Comparison of ENCODE assay signal across 19 cellular contexts in the genomic region with DNA sequence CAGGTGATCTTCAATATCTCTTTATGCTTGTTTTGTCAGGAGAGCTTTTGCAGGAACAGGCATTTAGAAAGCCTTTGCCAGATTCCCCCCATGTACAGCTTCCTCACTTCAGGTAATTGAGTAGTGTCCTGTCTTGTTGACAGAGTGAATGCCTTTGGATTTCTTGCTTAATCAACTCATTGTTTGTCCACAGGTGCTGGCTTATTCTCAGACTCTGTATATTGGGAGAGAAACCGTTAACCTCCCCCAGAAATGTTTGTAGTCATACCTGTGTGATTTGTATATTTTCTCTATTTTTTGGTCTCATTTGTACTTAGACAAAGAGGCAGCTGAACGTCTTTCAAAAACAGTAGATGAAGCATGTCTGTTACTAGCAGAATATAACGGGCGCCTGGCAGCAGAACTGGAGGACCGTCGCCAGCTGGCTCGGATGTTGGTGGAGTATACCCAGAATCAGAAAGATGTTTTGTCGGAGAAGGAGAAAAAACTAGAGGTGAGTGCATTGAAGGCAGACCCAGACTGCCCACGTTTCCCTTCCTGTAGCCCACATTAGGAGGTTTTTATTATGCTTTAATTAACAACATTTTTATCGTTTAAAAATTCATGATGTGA. TPM values are rescaled to one million over a fixed set of nuclear protein-coding genes. Genes with fewer than 3 reads are reported as not detected.
DNase-seq lines count a peak whose midpoint lies in the region; ATAC-seq and TF ChIP-seq lines count a peak whose summit lies in the region.
"Had no signal": no experiment of that assay in that cellular context is flagged by ENCODE, and none has a peak within 500 bp of the region (broad histone marks: within the 10 kb centered on the region; RNA-seq: fewer than 3 reads in every experiment).

No MANE protein-coding gene starts in this region.

- peak overlapping the region; percentile 62 for H3K27ac Mint-ChIP-seq in stimulated activated memory B cell treated with anti-CD40 and anti-IgM and Interleukin-4, amounts not matched to agents 10 μg/mL and 1 μg/mL and 100 μg/mL, for 72 hours
- H3K27ac Mint-ChIP-seq: activated naive CD4-positive, alpha-beta T cell treated with anti-CD3 and anti-CD28 coated beads, Interleukin-2, amount 10 ng/mL, durations not matched to agents 7 days and 5 days; activated T-cell treated with anti-CD3 and anti-CD28 coated beads, Interleukin-2, amount 50 U/mL, for 72 hours; CD4-positive, alpha-beta T cell; natural killer cell; T-helper 1 cell treated with Interleukin-12 subunit alpha and Interleukin-12 subunit beta and Interleukin-4 antibody, amounts not matched to agents 30 μg/mL and 1 μg/mL, for 36 hours had no signal

- no peaks in the 10 kb centered on the region for H3K27me3 Mint-ChIP-seq in stimulated activated memory B cell treated with anti-CD40 and anti-IgM and Interleukin-4, amounts not matched to agents 10 μg/mL and 1 μg/mL and 100 μg/mL, for 72 hours
- H3K27me3 Mint-ChIP-seq: activated naive CD4-positive, alpha-beta T cell treated with anti-CD3 and anti-CD28 coated beads, Interleukin-2, amount 10 ng/mL, durations not matched to agents 7 days and 5 days; CD4-positive, alpha-beta T cell had no signal

- DNase-seq in NCI-H2029 treated with DMSO at 0.1 percent for 48 hours (lab: John Stamatoyannopoulos, UW): peak; percentile 46
- no peak for DNase-seq in NCI-H2029 (lab: John Stamatoyannopoulos, UW)
- peak in 7 of 10 donors; percentile 20 to 67 (median 53) for DNase-seq in dorsolateral prefrontal cortex
- peak; percentile 35 for DNase-seq in inferior parietal cortex (ENCODE audit: extremely low spot score)
- DNase-seq in stimulated activated CD4-positive, alpha-beta T cell treated with anti-CD3 and anti-CD28 coated beads, Interleukin-1b, Interleukin-23, amount 100 ng/mL, for 48 hours: no peak
- DNase-seq in T-helper 9 cell: no peak
- DNase-seq: activated CD4-positive, alpha-beta T cell treated with anti-CD3 and anti-CD28 coated beads for 48 hours; activated naive CD4-positive, alpha-beta T cell treated with anti-CD3 and anti-CD28 coated beads, Interleukin-2, amount 10 ng/mL, durations not matched to agents 7 days and 5 days; activated T-cell treated with anti-CD3 and anti-CD28 coated beads, Interleukin-2, amount 50 U/mL, for 72 hours; CD4-positive, alpha-beta T cell; natural killer cell; NCI-H526 treated with DMSO at 0.1 percent for 48 hours; Peyer's patch; stimulated activated CD8-positive, alpha-beta memory T cell treated with anti-CD3 and anti-CD28 coated beads, Interleukin-4, amount 100 ng/mL, for 48 hours; upper lobe of right lung had no signal

- peak overlapping the region in 2 of 59 donors; percentile 8 to 20 for H3K27ac ChIP-seq in dorsolateral prefrontal cortex
- H3K27ac ChIP-seq: 22Rv1, Peyer's patch, upper lobe of right lung had no signal

- no peaks in the 10 kb centered on the region for H3K9me3 Mint-ChIP-seq in stimulated activated memory B cell treated with anti-CD40 and anti-IgM and Interleukin-4, amounts not matched to agents 10 μg/mL and 1 μg/mL and 100 μg/mL, for 72 hours
- H3K9me3 Mint-ChIP-seq: activated naive CD4-positive, alpha-beta T cell treated with anti-CD3 and anti-CD28 coated beads, Interleukin-2, amount 10 ng/mL, durations not matched to agents 7 days and 5 days; activated T-cell treated with anti-CD3 and anti-CD28 coated beads, Interleukin-2, amount 50 U/mL, for 72 hours; CD4-positive, alpha-beta T cell; natural killer cell; T-helper 1 cell treated with Interleukin-12 subunit alpha and Interleukin-12 subunit beta and Interleukin-4 antibody, amounts not matched to agents 30 μg/mL and 1 μg/mL, for 36 hours had no signal

- no peak for TF ChIP-seq CTCF in dorsolateral prefrontal cortex (IDR thresholded peaks at IDR 0.05 in 54 of 56, conservative IDR thresholded peaks at IDR 0.05 in 2 of 56; ENCODE audit: low read depth in 1 of 56, partially characterized antibody in 56 of 56)

- no peaks in the 10 kb centered on the region for H3K27me3 ChIP-seq in dorsolateral prefrontal cortex
- H3K27me3 ChIP-seq: Peyer's patch, upper lobe of right lung had no signal

- H3K4me3 Mint-ChIP-seq in stimulated activated memory B cell treated with anti-CD40 and anti-IgM and Interleukin-4, amounts not matched to agents 10 μg/mL and 1 μg/mL and 100 μg/mL, for 72 hours: peak overlapping the region; percentile 58
- H3K4me3 Mint-ChIP-seq: activated naive CD4-positive, alpha-beta T cell treated with anti-CD3 and anti-CD28 coated beads, Interleukin-2, amount 10 ng/mL, durations not matched to agents 7 days and 5 days; activated T-cell treated with anti-CD3 and anti-CD28 coated beads, Interleukin-2, amount 50 U/mL, for 72 hours; CD4-positive, alpha-beta T cell; natural killer cell; T-helper 1 cell treated with Interleukin-12 subunit alpha and Interleukin-12 subunit beta and Interleukin-4 antibody, amounts not matched to agents 30 μg/mL and 1 μg/mL, for 36 hours had no signal

- no peak for ATAC-seq in stimulated activated memory B cell treated with anti-CD40 and anti-IgM and Interleukin-4, amounts not matched to agents 10 μg/mL and 1 μg/mL and 100 μg/mL, for 72 hours
- no peak for ATAC-seq in HG02981 (IDR thresholded peaks at IDR 0.05; ENCODE audit: unreplicated experiment)
- ATAC-seq: activated T-cell treated with anti-CD3 and anti-CD28 coated beads, Interleukin-2, amount 50 U/mL, for 72 hours; natural killer cell; upper lobe of right lung had no signal

- H3K4me3 ChIP-seq in dorsolateral prefrontal cortex: no peak overlapping the region
- H3K4me3 ChIP-seq: Peyer's patch, upper lobe of right lung had no signal

- intact Hi-C loops in dorsolateral prefrontal cortex (cut with DNase I): no loop called here

- peaks cover 44% of the 10 kb centered on the region for H3K36me3 Mint-ChIP-seq in stimulated activated memory B cell treated with anti-CD40 and anti-IgM and Interleukin-4, amounts not matched to agents 10 μg/mL and 1 μg/mL and 100 μg/mL, for 72 hours

- peaks cover 7% of the 10 kb centered on the region for H3K4me1 Mint-ChIP-seq in stimulated activated memory B cell treated with anti-CD40 and anti-IgM and Interleukin-4, amounts not matched to agents 10 μg/mL and 1 μg/mL and 100 μg/mL, for 72 hours
- H3K4me1 Mint-ChIP-seq: activated naive CD4-positive, alpha-beta T cell treated with anti-CD3 and anti-CD28 coated beads, Interleukin-2, amount 10 ng/mL, durations not matched to agents 7 days and 5 days had no signal

RNA-seq across cellular contexts. Expression of gene RPRD1B, which starts 32.3 kb away (rescaled TPM):
- total RNA-seq in dorsolateral prefrontal cortex: 10 to 100 TPM; 25.4 to 59.2 (median 41.5) TPM

RNA-seq across cellular contexts. Expression of gene TTI1, which starts 32.6 kb away (rescaled TPM):
- 10 to 100 TPM; 17.1 to 36.0 (median 23.2) TPM for total RNA-seq in dorsolateral prefrontal cortex

Comparison
In these comparisons a context has a peak if more than half of its experiments do, and no peak if none do; other contexts are left out.
1. DNase-seq: peak in NCI-H2029 treated with DMSO at 0.1 percent for 48 hours (single experiment), dorsolateral prefrontal cortex (7 of 10) and inferior parietal cortex (single experiment); none in NCI-H2029 (single experiment), stimulated activated CD4-positive, alpha-beta T cell treated with anti-CD3 and anti-CD28 coated beads, Interleukin-1b, Interleukin-23, amount 100 ng/mL, for 48 hours (single experiment) and T-helper 9 cell (single experiment).